8 cellular contexts compared by ENCODE assay signal in genomic region chr4:89438102-89438831, GRCh38.
A peak's percentile ranks its signal among the peaks of the same experiment; 100 is the strongest.
DNase-seq lines count a peak whose midpoint lies in the region; ATAC-seq and TF ChIP-seq lines count a peak whose summit lies in the region.

No MANE protein-coding gene starts in this region.

- no peak overlapping the region for H3K4me3 ChIP-seq in trophoblast cell (ENCODE audit: low read depth, low read length)

- no peak overlapping the region for H2BK5ac ChIP-seq in trophoblast cell (ENCODE audit: low read depth, low read length, poor library complexity)

- no peak overlapping the region for H2AFZ ChIP-seq in trophoblast cell (ENCODE audit: insufficient read depth, low read length, poor library complexity)

- H3K14ac ChIP-seq in trophoblast cell (ENCODE audit: low read length) = no peak overlapping the region

- H3K9me3 ChIP-seq in trophoblast cell (ENCODE audit: insufficient read depth, low read depth, low read length) = no peaks in the 10 kb centered on the region

- H3K4me2 ChIP-seq in trophoblast cell (ENCODE audit: low read length) = no peak overlapping the region

- H2BK120ac ChIP-seq in trophoblast cell (ENCODE audit: insufficient read depth, low read length, poor library complexity) = no peak overlapping the region

- H3K18ac ChIP-seq in trophoblast cell (ENCODE audit: low read length) = no peak overlapping the region

- no peaks in the 10 kb centered on the region for H3K79me1 ChIP-seq in trophoblast cell (ENCODE audit: low read length)

- no peak overlapping the region for H4K91ac ChIP-seq in trophoblast cell (ENCODE audit: low read depth, low read length)

- no peak overlapping the region for H3K23ac ChIP-seq in trophoblast cell (ENCODE audit: low read length)

- no peaks in the 10 kb centered on the region for H3K79me2 ChIP-seq in trophoblast cell (ENCODE audit: control insufficient read depth, insufficient read depth, low read length, poor library complexity)

- no peaks in the 10 kb centered on the region for H3K4me1 ChIP-seq in trophoblast cell (ENCODE audit: control insufficient read depth in 1 of 2, insufficient read depth in 2 of 2, low read length in 2 of 2)

- no peak overlapping the region for H4K12ac ChIP-seq in trophoblast cell (ENCODE audit: low read depth, low read length)

- H2BK12ac ChIP-seq in trophoblast cell (ENCODE audit: low read length) = no peak overlapping the region

- H3K27me3 ChIP-seq in trophoblast cell (ENCODE audit: insufficient read depth, low read length) = no peaks in the 10 kb centered on the region

- H3K4ac ChIP-seq in trophoblast cell (ENCODE audit: low read depth, low read length) = no peak overlapping the region

- no peak for TF ChIP-seq POLR2A in erythroblast (IDR thresholded peaks at IDR 0.05; ENCODE audit: low read length)

- H3K27ac ChIP-seq in trophoblast cell (ENCODE audit: low read depth, low read length) = no peak overlapping the region

- no peak overlapping the region for H4K8ac ChIP-seq in trophoblast cell (ENCODE audit: low read depth, low read length)

- H3K9ac ChIP-seq in trophoblast cell (ENCODE audit: low read length) = no peak overlapping the region

- no peak overlapping the region for H2AK5ac ChIP-seq in trophoblast cell (ENCODE audit: low read length)

- no CpG with 5 or more reads among the region's 14 CpGs for WGBS in trophoblast cell (ENCODE audit: extremely low coverage, insufficient coverage, insufficient read length)

- no peaks in the 10 kb centered on the region for H3K36me3 ChIP-seq in trophoblast cell (ENCODE audit: control insufficient read depth in 1 of 2, insufficient read depth in 2 of 2, low read length in 2 of 2)

- DNase-seq in DMS 273 (lab: John Stamatoyannopoulos, UW; ENCODE audit: unreplicated experiment) (peak; percentile 50), DMS 273 treated with DMSO at 0.1 percent for 48 hours (lab: John Stamatoyannopoulos, UW) (no peak), NCI-H226 (peak; percentile 35), erythroblast (lab: John Stamatoyannopoulos, UW) (peak; percentile 35 to 52), trophoblast cell (peak; percentile 41 to 81), GM19240 (ENCODE audit: insufficient read length, low spot score) (no peak)
- DNase-seq in activated CD4-positive, alpha-beta T cell treated with anti-CD3 and anti-CD28 coated beads, Interleukin-2, amount 50 U/mL, for 24 hours (ENCODE audit: low read depth in 1 of 2, low spot score in 1 of 2) = peak; percentile 8 to 62

- peak; percentile 72 for ATAC-seq in HG02571 (IDR thresholded peaks at IDR 0.05; ENCODE audit: unreplicated experiment)

Comparison
In these comparisons a context has a peak if more than half of its experiments do, and no peak if none do; other contexts are left out.
1. DNase-seq: peak in DMS 273 (single experiment), NCI-H226 (single experiment), activated CD4-positive, alpha-beta T cell treated with anti-CD3 and anti-CD28 coated beads, Interleukin-2, amount 50 U/mL, for 24 hours (2 of 2), erythroblast (2 of 2) and trophoblast cell (2 of 2); none in DMS 273 treated with DMSO at 0.1 percent for 48 hours (single experiment) and GM19240 (single experiment).